ENCODE assay signal across 8 cellular contexts in the genomic region with DNA sequence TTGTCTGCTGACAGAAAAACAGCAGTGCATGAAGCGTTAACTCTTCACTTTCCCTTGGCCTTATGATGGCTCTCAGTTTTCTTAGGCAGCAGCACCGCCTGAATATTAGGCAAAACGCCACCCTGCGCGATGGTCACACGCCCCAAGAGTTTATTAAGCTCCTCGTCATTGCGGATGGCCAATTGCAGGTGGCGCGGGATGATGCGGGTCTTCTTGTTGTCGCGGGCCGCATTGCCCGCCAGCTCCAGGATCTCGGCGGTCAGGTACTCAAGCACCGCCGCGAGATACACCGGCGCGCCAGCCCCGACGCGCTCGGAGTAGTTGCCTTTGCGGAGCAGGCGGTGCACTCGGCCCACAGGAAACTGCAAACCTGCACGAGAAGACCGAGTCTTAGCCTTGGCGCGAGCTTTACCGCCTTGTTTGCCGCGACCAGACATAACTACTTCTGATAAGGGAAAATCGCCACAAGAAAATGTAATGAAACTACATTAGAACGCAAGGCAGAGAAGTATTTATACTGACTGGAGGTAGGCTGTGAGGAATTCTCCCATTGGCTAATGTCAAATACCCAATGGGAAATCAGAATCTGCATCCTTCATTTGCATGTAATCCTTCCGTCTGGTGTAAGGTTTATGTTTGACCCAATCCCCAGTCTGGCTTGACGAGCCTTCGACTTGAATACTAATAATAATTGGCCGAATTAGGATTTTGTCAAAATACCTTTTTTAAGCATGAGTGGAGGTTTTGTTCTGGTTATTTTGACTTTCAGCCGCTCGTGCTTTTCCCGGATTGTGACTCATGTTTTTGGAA. TPM values are rescaled to one million over a fixed set of nuclear protein-coding genes. Genes with fewer than 3 reads are reported as not detected.
DNase-seq lines count a peak whose midpoint lies in the region; ATAC-seq, FAIRE-seq and TF ChIP-seq lines count a peak whose summit lies in the region.

No MANE protein-coding gene starts in this region.

- no peak overlapping the region for H2BK15ac ChIP-seq in H1 (ENCODE audit: low read length)

- H4K5ac ChIP-seq in H1 (ENCODE audit: insufficient read length, low read depth, low read length) = peak overlapping the region; percentile 88

- 2% methylated on average over 46 of the region's 46 CpGs; no CpG with 5 or more reads in 1 of the 2 experiments for WGBS in H1 (ENCODE audit: extremely low coverage in 1 of 2, insufficient coverage in 1 of 2, insufficient read length in 1 of 2, insufficient replicate concordance in 2 of 2, low coverage in 1 of 2, low lambda C conversion rate in 2 of 2, missing lambda C conversion rate in 1 of 2), 2 experiments
- WGBS in stomach, 5 donors = 0 to 1% (median 1%) methylated on average over 44 to 46 of the region's 46 CpGs

- POLR2A ChIA-PET in activated CD4-positive, alpha-beta memory T cell treated with anti-CD3 and anti-CD28 coated beads, Interleukin-2, amount 10 ng/mL, durations not matched to agents 7 days and 5 days (lab: Charles Lee) = interaction anchor here (0.8 to 22.9 kb wide), 31 partner anchors 13 to 1861 kb away, joined by 3 to 2531 read pairs (median 32); partner anchors contain the start of gene TRIM38
- POLR2A ChIA-PET in H1 (lab: Charles Lee; ENCODE audit: partially characterized antibody) = interaction anchor here (0.6 to 43.5 kb wide), 44 partner anchors 8 to 1861 kb away, joined by 3 to 1982 read pairs (median 23); partner anchors contain the start of gene HFE

- H3K27ac ChIP-seq in H1 (ENCODE audit: low read depth, low read length) (peak overlapping the region; percentile 96), stomach (peak overlapping the region; percentile 92 to 97 (median 94))

- no peak overlapping the region for H3K23ac ChIP-seq in H1 (ENCODE audit: insufficient read length)

- no peaks in the 10 kb centered on the region for H3K79me2 ChIP-seq in H1 (ENCODE audit: control insufficient read depth in 1 of 2, insufficient read depth in 2 of 2, low read length in 2 of 2)

- peak overlapping the region; percentile 89 to 96 (median 94) for H3K9ac ChIP-seq in H1 (replicated peaks in 1 of 4; ENCODE audit: extremely low read depth in 1 of 4, low read depth in 3 of 4, low read length in 3 of 4)

- intact Hi-C loops in stomach (cut with DNase I; ENCODE audit: low total_unique reads) = no loop called here

- TF ChIP-seq EP300 in H1 (IDR thresholded peaks at IDR 0.05; ENCODE audit: borderline replicate concordance in 1 of 2, low read depth in 2 of 2, low read length in 2 of 2) (no peak), stomach (IDR thresholded peaks at IDR 0.05) (no peak)

- peak overlapping the region; percentile 49 for H3K56ac ChIP-seq in H1 (replicated peaks; ENCODE audit: insufficient read length, low read depth, low read length)

- no peak overlapping the region for H2AFZ ChIP-seq in H1 (ENCODE audit: low read length)

- H3K4me1 ChIP-seq in H1 (replicated peaks in 1 of 4; ENCODE audit: control insufficient read depth in 3 of 4, insufficient read depth in 4 of 4, low read length in 3 of 4) (peaks cover 2 to 10% (median 9%) of the 10 kb centered on the region in 4 experiments; a peak in 4 of 7 replicates), stomach (peaks cover 7 to 27% (median 25%) of the 10 kb centered on the region in 4 donors)

- H3K9me3 Mint-ChIP-seq in activated CD4-positive, alpha-beta memory T cell treated with anti-CD3 and anti-CD28 coated beads, Interleukin-2, amount 10 ng/mL, durations not matched to agents 7 days and 5 days = no peaks in the 10 kb centered on the region
- peaks cover 4% of the 10 kb centered on the region for H3K9me3 Mint-ChIP-seq in memory B cell

- TF ChIP-seq CTCF in D721Med (IDR thresholded peaks at IDR 0.05; ENCODE audit: insufficient read depth, missing control alignments) (no peak), H1 (IDR thresholded peaks at IDR 0.05; ENCODE audit: control extremely low read depth in 1 of 3, insufficient read depth in 1 of 3, low read depth in 1 of 3, low read length in 3 of 3) (no peak), stomach (IDR thresholded peaks at IDR 0.05) (no peak)

- peaks cover 10% of the 10 kb centered on the region for H3K23me2 ChIP-seq in H1 (ENCODE audit: low read depth, low read length)

- no peak for TF ChIP-seq RAD21 in H1 (IDR thresholded peaks at IDR 0.05 in 1 of 2, conservative IDR thresholded peaks at IDR 0.05 in 1 of 2; ENCODE audit: low read depth in 2 of 2, low read length in 2 of 2)

- DNase-seq in D721Med (ENCODE audit: insufficient read length, low spot score) = peak; percentile 57
- peak; percentile 85 for DNase-seq in NCI-H774 (lab: John Stamatoyannopoulos, UW)
- DNase-seq in activated CD4-positive, alpha-beta memory T cell treated with anti-CD3 and anti-CD28 coated beads, Interleukin-2, amount 10 ng/mL, durations not matched to agents 7 days and 5 days = peak; percentile 85
- DNase-seq in H1 (ENCODE audit: low read depth in 1 of 2, low spot score in 2 of 2) = peak in 1 of 2 experiments; percentile 69
- DNase-seq in memory B cell (ENCODE audit: low spot score in 2 of 2) = peak; percentile 63 to 67
- peak; percentile 68 for DNase-seq in stomach

- peak; percentile 67 for FAIRE-seq in D721Med (lab: Jason Lieb, UNC)
- FAIRE-seq in H1 (lab: Jason Lieb, UNC) = no peak

- no peak overlapping the region for H2BK20ac ChIP-seq in H1 (ENCODE audit: low read length)

- H3K4me3 ChIP-seq in H1 (ENCODE audit: extremely low read depth in 1 of 4, insufficient read depth in 2 of 4, low read depth in 3 of 4, low read length in 4 of 4) (peak overlapping the region; percentile 81 to 95 (median 92)), stomach (peak overlapping the region; percentile 51 to 59 (median 55))

- peak overlapping the region; percentile 96 for H2BK5ac ChIP-seq in H1 (ENCODE audit: low read depth, low read length)

- H2BK120ac ChIP-seq in H1 (replicated peaks; ENCODE audit: low read depth, low read length) = no peak overlapping the region

- H3K27ac Mint-ChIP-seq in activated CD4-positive, alpha-beta memory T cell treated with anti-CD3 and anti-CD28 coated beads, Interleukin-2, amount 10 ng/mL, durations not matched to agents 7 days and 5 days = peak overlapping the region; percentile 100
- H3K27ac Mint-ChIP-seq in memory B cell = peak overlapping the region; percentile 94

- ATAC-seq in GM19468 (IDR thresholded peaks at IDR 0.05; ENCODE audit: extremely low read depth, unreplicated experiment) (peak; percentile 71), HG03571 (IDR thresholded peaks at IDR 0.05; ENCODE audit: unreplicated experiment) (peak; percentile 44), memory B cell (ENCODE audit: low read depth) (peak; percentile 68)

- H4K91ac ChIP-seq in H1 (replicated peaks; ENCODE audit: insufficient read length, low read length) = peak overlapping the region; percentile 49

- H3K27me3 ChIP-seq in H1 (replicated peaks in 1 of 4; ENCODE audit: control insufficient read depth in 3 of 4, extremely low read depth in 1 of 4, insufficient read depth in 3 of 4, low read length in 3 of 4) = no peaks in the 10 kb centered on the region
- H3K27me3 ChIP-seq in stomach = no peaks in the 10 kb centered on the region

- H2AK5ac ChIP-seq in H1 (ENCODE audit: low read depth, low read length) = peak overlapping the region; percentile 1; the same call in 1 of the 2 replicates

- TF ChIP-seq POLR2A in H1 (IDR thresholded peaks at IDR 0.05; ENCODE audit: control extremely low read depth in 1 of 2, low read depth in 2 of 2, low read length in 2 of 2) (peak; percentile 92 to 95), stomach (IDR thresholded peaks at IDR 0.05) (peak in 2 of 4 donors; percentile 68 to 95)

- peak overlapping the region; percentile 76; the same call in 1 of the 2 replicates for H3K18ac ChIP-seq in H1 (ENCODE audit: extremely low read depth, low read length)

- peaks cover 60% of the 10 kb centered on the region for H3K4me1 Mint-ChIP-seq in activated CD4-positive, alpha-beta memory T cell treated with anti-CD3 and anti-CD28 coated beads, Interleukin-2, amount 10 ng/mL, durations not matched to agents 7 days and 5 days
- H3K4me1 Mint-ChIP-seq in memory B cell = peaks cover 5% of the 10 kb centered on the region

- no peak overlapping the region; the same call in 1 of the 2 replicates for H2BK12ac ChIP-seq in H1 (ENCODE audit: low read depth, low read length)

- peaks cover 2% of the 10 kb centered on the region for H3K27me3 Mint-ChIP-seq in activated CD4-positive, alpha-beta memory T cell treated with anti-CD3 and anti-CD28 coated beads, Interleukin-2, amount 10 ng/mL, durations not matched to agents 7 days and 5 days
- H3K27me3 Mint-ChIP-seq in memory B cell = no peaks in the 10 kb centered on the region

- peaks cover 9% of the 10 kb centered on the region for H3K36me3 Mint-ChIP-seq in activated CD4-positive, alpha-beta memory T cell treated with anti-CD3 and anti-CD28 coated beads, Interleukin-2, amount 10 ng/mL, durations not matched to agents 7 days and 5 days (ENCODE audit: low read depth)
- H3K36me3 Mint-ChIP-seq in memory B cell = no peaks in the 10 kb centered on the region

- 0 out of 2 replicates have a peak overlapping the region, but pooled peaks have one; percentile 58 for H4K8ac ChIP-seq in H1 (ENCODE audit: extremely low read depth, insufficient read depth, low read length)

- peak overlapping the region; percentile 19 for H3K4ac ChIP-seq in H1 (replicated peaks; ENCODE audit: insufficient read length, low read depth, low read length)

- H3K14ac ChIP-seq in H1 (ENCODE audit: insufficient read length) = no peak overlapping the region

- H3K4me2 ChIP-seq in H1 (ENCODE audit: insufficient read depth in 1 of 2, low read depth in 2 of 2, low read length in 2 of 2) = peak overlapping the region; percentile 81 to 90

- CTCF ChIA-PET in activated CD4-positive, alpha-beta memory T cell treated with anti-CD3 and anti-CD28 coated beads, Interleukin-2, amount 10 ng/mL, durations not matched to agents 7 days and 5 days (lab: Charles Lee) = interaction anchor here (0.5 to 5.2 kb wide), 5 partner anchors 11 to 1095 kb away, joined by 3 to 72 read pairs (median 7); a partner anchor contains a TSS
- CTCF ChIA-PET in H1 (lab: Charles Lee; ENCODE audit: partially characterized antibody) = interaction anchor here (0.6 to 1.8 kb wide), 6 partner anchors 26 to 245 kb away, joined by 3 to 5 read pairs (median 3); no protein-coding TSS in a partner anchor

- H3K4me3 Mint-ChIP-seq in activated CD4-positive, alpha-beta memory T cell treated with anti-CD3 and anti-CD28 coated beads, Interleukin-2, amount 10 ng/mL, durations not matched to agents 7 days and 5 days = peak overlapping the region; percentile 84
- H3K4me3 Mint-ChIP-seq in memory B cell = peak overlapping the region; percentile 89

- no peaks in the 10 kb centered on the region for H3K79me1 ChIP-seq in H1 (ENCODE audit: low read depth, low read length)

- peaks cover 0 to 2% of the 10 kb centered on the region in 2 experiments for H4K20me1 ChIP-seq in H1 (replicated peaks in 1 of 2; ENCODE audit: control insufficient read depth in 1 of 2, insufficient read depth in 2 of 2, low read length in 2 of 2)

- no peaks in the 10 kb centered on the region for H3K36me3 ChIP-seq in H1 (ENCODE audit: control insufficient read depth in 2 of 4, insufficient read depth in 4 of 4, low read length in 3 of 4)
- H3K36me3 ChIP-seq in stomach = no peaks in the 10 kb centered on the region

- H3K9me3 ChIP-seq in H1 (ENCODE audit: insufficient read depth in 2 of 2, low read depth in 1 of 2, low read length in 1 of 2) (no peaks in the 10 kb centered on the region), stomach (no peaks in the 10 kb centered on the region)

RNA-seq across cellular contexts. Expression of gene HFE, which starts 53.9 kb away (rescaled TPM):
- total RNA-seq in activated CD4-positive, alpha-beta memory T cell treated with anti-CD3 and anti-CD28 coated beads, Interleukin-2, amount 10 ng/mL, durations not matched to agents 7 days and 5 days = 1 to 10 TPM; 3.1 to 3.4 TPM
- total RNA-seq in H1 (2021; fragmentation: NEBNext Ultra II Directional; extraction: Animal tissue kit (Norgen Biotek cat#: 25700)) = 1.6 and 2.0 TPM in 2 replicates
- 0.80 and 1.6 TPM in 2 replicates for polyA plus RNA-seq in H1 (2011; rRNA removed)
- polyA plus RNA-seq in H1 (2011; cell fraction: cytosol; rRNA removed) = 2.0 TPM
- polyA plus RNA-seq in H1 (2011; cell fraction: nucleus; rRNA removed) = 2.1 TPM
- polyA plus RNA-seq in H1 (2012, experiment 1 of 2) = 1.9 to 3.3 TPM (median 2.0 TPM) in 4 replicates
- 0.33 TPM for polyA plus RNA-seq in H1 (2012, experiment 2 of 2)
- 0.95 TPM for polyA plus RNA-seq in H1 (2013, experiment 1 of 2)
- 1.4 TPM for polyA plus RNA-seq in H1 (2013, experiment 2 of 2)
- 3.2 and 3.4 TPM in 2 replicates for polyA minus RNA-seq in H1 (2011; rRNA and poly(A)+ RNA removed)
- 1.5 TPM for polyA minus RNA-seq in H1 (2011; cell fraction: cytosol; rRNA and poly(A)+ RNA removed)
- polyA minus RNA-seq in H1 (2011; cell fraction: nucleus; rRNA and poly(A)+ RNA removed) = 3.6 TPM
- total RNA-seq in stomach = 1 to 10 TPM; 3.5 to 8.2 (median 4.5) TPM
- polyA plus RNA-seq in stomach = 1 to 10 TPM; 1.5 to 3.7 (median 3.5) TPM
